8 cellular contexts compared by ENCODE assay signal in the genomic region with DNA sequence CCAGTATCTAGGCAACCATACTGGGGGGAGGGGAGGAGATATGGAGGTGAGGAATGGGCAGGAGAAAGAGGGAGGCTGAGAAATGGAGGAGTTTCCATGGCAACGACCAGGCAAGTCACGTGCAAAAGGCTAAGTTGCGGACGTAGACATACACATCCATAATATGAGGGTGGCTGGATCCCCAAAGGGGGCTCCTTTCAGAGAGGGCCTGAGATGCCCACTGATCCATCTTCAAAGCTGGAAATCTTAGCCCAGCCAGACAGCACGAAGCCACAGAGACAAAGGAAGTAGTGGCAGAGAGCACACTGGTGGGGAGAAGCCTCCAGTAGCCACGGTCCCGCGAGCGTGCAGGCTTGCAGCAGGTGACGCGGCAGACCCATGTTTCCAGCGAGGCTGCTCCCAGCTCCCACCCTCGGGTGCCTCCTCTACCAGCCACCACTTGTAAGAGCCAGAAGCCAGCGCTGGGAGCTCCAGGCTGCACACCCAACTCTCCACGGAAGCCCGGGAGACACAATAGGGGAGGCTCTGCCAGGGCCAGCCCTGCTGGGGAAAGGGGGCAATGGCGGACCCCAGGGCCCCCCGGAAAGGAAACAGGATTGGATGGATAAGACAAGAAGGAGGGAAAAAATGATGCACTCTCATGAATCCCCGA. TPM values are rescaled to one million over a fixed set of nuclear protein-coding genes. Genes with fewer than 3 reads are reported as not detected.
DNase-seq lines count a peak whose midpoint lies in the region.

No MANE protein-coding gene starts in this region.

- H4K20me1 ChIP-seq in GM23248 (ENCODE audit: insufficient read depth) (no peaks in the 10 kb centered on the region), Karpas-422 (ENCODE audit: insufficient read depth, low read depth, low read length) (no peaks in the 10 kb centered on the region)

- H3K36me3 ChIP-seq in mucosa of rectum (ENCODE audit: control insufficient read depth in 2 of 2, insufficient read depth in 2 of 2, low read length in 2 of 2): no peaks in the 10 kb centered on the region
- no peaks in the 10 kb centered on the region for H3K36me3 ChIP-seq in urinary bladder (ENCODE audit: insufficient read depth)
- H3K36me3 ChIP-seq in GM23248 (ENCODE audit: low read depth): no peaks in the 10 kb centered on the region
- no peaks in the 10 kb centered on the region for H3K36me3 ChIP-seq in Karpas-422 (ENCODE audit: insufficient read depth, low read length)

- H3K79me2 ChIP-seq in GM23248 (ENCODE audit: insufficient read depth) (no peaks in the 10 kb centered on the region), Karpas-422 (ENCODE audit: low read length) (no peaks in the 10 kb centered on the region)

- H3K9me3 ChIP-seq in mucosa of rectum (ENCODE audit: control insufficient read depth in 2 of 2, low read length in 2 of 2) (no peaks in the 10 kb centered on the region), GM23248 (ENCODE audit: low read depth) (no peaks in the 10 kb centered on the region), Karpas-422 (ENCODE audit: low read length) (no peaks in the 10 kb centered on the region)

- H3K9ac ChIP-seq in mucosa of rectum (ENCODE audit: low read depth in 1 of 2, low read length in 2 of 2) (peak overlapping the region; percentile 2 to 25), GM23248 (no peak overlapping the region), Karpas-422 (ENCODE audit: low read length) (no peak overlapping the region)

- in situ Hi-C loops in GM23248 (cut with MboI): no loop called here

- H3K9me2 ChIP-seq in GM23248 (ENCODE audit: insufficient read depth) (no peaks in the 10 kb centered on the region), Karpas-422 (replicated peaks; ENCODE audit: insufficient read depth, low read length) (no peaks in the 10 kb centered on the region)

- peaks cover 40 to 48% of the 10 kb centered on the region in 2 donors for H3K27me3 ChIP-seq in mucosa of rectum (ENCODE audit: control insufficient read depth in 2 of 2, insufficient read depth in 2 of 2, low read length in 2 of 2)
- H3K27me3 ChIP-seq in GM23248 (replicated peaks; ENCODE audit: insufficient read depth): peaks cover 58% of the 10 kb centered on the region
- no peaks in the 10 kb centered on the region for H3K27me3 ChIP-seq in Karpas-422 (ENCODE audit: low read length)

- H3K27ac ChIP-seq in mucosa of rectum (ENCODE audit: low read depth in 2 of 2, low read length in 2 of 2): peak overlapping the region in 1 of 2 donors; percentile 23
- H3K27ac ChIP-seq in urinary bladder (ENCODE audit: low read depth): no peak overlapping the region
- H3K27ac ChIP-seq in GM23248: no peak overlapping the region
- H3K27ac ChIP-seq in Karpas-422 (ENCODE audit: low read length): no peak overlapping the region

- H3K4me2 ChIP-seq in GM23248 (ENCODE audit: unreplicated experiment) (no peak overlapping the region), Karpas-422 (ENCODE audit: low read depth, low read length, poor library complexity, severe bottlenecking) (no peak overlapping the region)

- H3K4me1 ChIP-seq in mucosa of rectum (ENCODE audit: control insufficient read depth in 2 of 2, insufficient read depth in 2 of 2, low read length in 2 of 2) (peaks cover 3 to 12% of the 10 kb centered on the region in 2 donors), urinary bladder (ENCODE audit: insufficient read depth) (no peaks in the 10 kb centered on the region), GM23248 (ENCODE audit: insufficient read depth) (no peaks in the 10 kb centered on the region), Karpas-422 (ENCODE audit: low read length) (no peaks in the 10 kb centered on the region)

- H2AFZ ChIP-seq in GM23248 (no peak overlapping the region), Karpas-422 (ENCODE audit: low read length) (no peak overlapping the region)

- H3F3A ChIP-seq in GM23248 (ENCODE audit: insufficient read depth): no peaks in the 10 kb centered on the region

- peak overlapping the region; percentile 47 to 74 for H3K4me3 ChIP-seq in mucosa of rectum (ENCODE audit: low read length in 2 of 2)
- peak overlapping the region; percentile 54 for H3K4me3 ChIP-seq in urinary bladder (ENCODE audit: low read depth, low read length)
- H3K4me3 ChIP-seq in GM23248: no peak overlapping the region
- H3K4me3 ChIP-seq in Karpas-422 (ENCODE audit: low read length): no peak overlapping the region

- DNase-seq in COR-L47 (lab: John Stamatoyannopoulos, UW) (peak; percentile 80), NCI-H446 treated with DMSO at 0.1 percent for 48 hours (lab: John Stamatoyannopoulos, UW) (peak; percentile 32), astrocyte of the hippocampus (ENCODE audit: low read depth, low spot score) (peak; percentile 34), GM23248 (no peak), hepatic stellate cell (ENCODE audit: low spot score) (no peak), Karpas-422 (no peak)

- 2% methylated on average over 19 of the region's 19 CpGs for WGBS in urinary bladder
- 7 to 8% methylated on average over 18 to 19 of the region's 19 CpGs for WGBS in GM23248 (ENCODE audit: low coverage in 1 of 2, low lambda C conversion rate in 2 of 2, missing lambda C conversion rate in 2 of 2), 2 experiments

RNA-seq across cellular contexts. Expression of gene FXYD6, which starts 0.9 kb away (rescaled TPM):
- total RNA-seq in urinary bladder: 56.2 TPM
- 373 TPM for polyA plus RNA-seq in urinary bladder
- total RNA-seq in GM23248 (2014; rRNA removed; shearing (Covaris generic)): not detected in 2 replicates
- polyA plus RNA-seq in GM23248 (2016; fragmentation: Nextera tagmentation; extraction: Ambion mirVana): 0.20 TPM in 1 of 2 replicates, not detected in the other
- not detected in 2 replicates for total RNA-seq in Karpas-422 (2014; rRNA removed; shearing (Covaris generic); ENCODE audit: low replicate concordance)

RNA-seq across cellular contexts. Expression of gene FXYD2, which starts 51.0 kb away (rescaled TPM):
- 5.0 TPM for total RNA-seq in urinary bladder
- polyA plus RNA-seq in urinary bladder (1.9 TPM), GM23248 (2016; fragmentation: Nextera tagmentation; extraction: Ambion mirVana) (not detected in 2 replicates)
- total RNA-seq in GM23248 (2014; rRNA removed; shearing (Covaris generic)): not detected in 2 replicates
- total RNA-seq in Karpas-422 (2014; rRNA removed; shearing (Covaris generic); ENCODE audit: low replicate concordance): 1.4 and 3.1 TPM in 2 replicates

RNA-seq across cellular contexts. Expression of gene TMPRSS13, which starts 53.7 kb away (rescaled TPM):
- total RNA-seq in urinary bladder: 0.63 TPM
- polyA plus RNA-seq in urinary bladder (0.18 TPM), GM23248 (2016; fragmentation: Nextera tagmentation; extraction: Ambion mirVana) (not detected in 2 replicates)
- total RNA-seq in GM23248 (2014; rRNA removed; shearing (Covaris generic)): not detected in 2 replicates
- total RNA-seq in Karpas-422 (2014; rRNA removed; shearing (Covaris generic); ENCODE audit: low replicate concordance): 0.69 and 1.1 TPM in 2 replicates

Comparison
In these comparisons a context has a peak if more than half of its experiments do, and no peak if none do; other contexts are left out.
1. DNase-seq: peak in COR-L47 (single experiment), NCI-H446 treated with DMSO at 0.1 percent for 48 hours (single experiment) and astrocyte of the hippocampus (single experiment); none in GM23248 (single experiment), hepatic stellate cell (single experiment) and Karpas-422 (single experiment).
2. H3K4me3 ChIP-seq: peak in mucosa of rectum (2 of 2) and urinary bladder (single experiment); none in GM23248 (single experiment) and Karpas-422 (single experiment).
3. H3K9ac ChIP-seq: peak in mucosa of rectum (2 of 2); none in GM23248 (single experiment) and Karpas-422 (single experiment).
4. RNA of gene FXYD6, which starts 0.9 kb away (total RNA-seq): 56.2 TPM in urinary bladder (single experiment); not detected in GM23248 and not detected in Karpas-422; every median in the first group is over 10 times any median in the second.